In genomic region chr4:39721273-39721672, GRCh38 we compare ENCODE assay signal across 6 cellular contexts. TPM values are rescaled to one million over a fixed set of nuclear protein-coding genes. Genes with fewer than 3 reads are reported as not detected.
DNase-seq lines count a peak whose midpoint lies in the region; ATAC-seq and TF ChIP-seq lines count a peak whose summit lies in the region.
"Not testable (repeated sequence)": the region's sequence is repeated elsewhere in the genome, so short reads cannot be mapped to it uniquely, and the experiment has no call there.

No MANE protein-coding gene starts in this region.

- peaks cover 22% of the 10 kb centered on the region for H3K4me1 Mint-ChIP-seq in GM23338
- peaks cover 30% of the 10 kb centered on the region for H3K4me1 Mint-ChIP-seq in T-helper 17 cell
- peaks cover 33 to 41% of the 10 kb centered on the region in 2 donors for H3K4me1 Mint-ChIP-seq in effector memory CD8-positive, alpha-beta T cell (ENCODE audit: low read depth in 2 of 2)
- H3K4me1 Mint-ChIP-seq in memory B cell = peaks cover 26% of the 10 kb centered on the region
- peaks cover 31% of the 10 kb centered on the region for H3K4me1 Mint-ChIP-seq in osteocyte (ENCODE audit: unreplicated experiment)

- not testable (repeated sequence) for H3K27me3 Mint-ChIP-seq in GM23338 (ENCODE audit: insufficient read depth, low read depth, poor library complexity); T-helper 17 cell; effector memory CD8-positive, alpha-beta T cell; memory B cell; osteocyte (ENCODE audit: unreplicated experiment)

- H3K27ac Mint-ChIP-seq in GM23338 = peak overlapping the region; percentile 19; the same call in 1 of the 2 replicates
- peak overlapping the region; percentile 70 for H3K27ac Mint-ChIP-seq in T-helper 17 cell
- H3K27ac Mint-ChIP-seq in effector memory CD8-positive, alpha-beta T cell = peak overlapping the region; percentile 12 to 81
- H3K27ac Mint-ChIP-seq in memory B cell = peak overlapping the region; percentile 19
- not testable (repeated sequence) for H3K27ac Mint-ChIP-seq in osteocyte (ENCODE audit: unreplicated experiment)

- peaks cover 12% of the 10 kb centered on the region; the same call in 2 of the 3 replicates for H3K9me3 Mint-ChIP-seq in GM23338
- not testable (repeated sequence) for H3K9me3 Mint-ChIP-seq in effector memory CD8-positive, alpha-beta T cell; memory B cell; osteocyte (ENCODE audit: unreplicated experiment)

- not testable (repeated sequence) for H3K9me3 ChIP-seq in T-helper 17 cell (ENCODE audit: control insufficient read depth, low read length, poor library complexity, severe bottlenecking)

- not testable (repeated sequence) for H3K27me3 ChIP-seq in GM23338 (ENCODE audit: insufficient read depth)

- not testable (repeated sequence) for H3F3A ChIP-seq in GM23338 (replicated peaks; ENCODE audit: low read depth)

- H3K9me2 ChIP-seq in GM23338 (ENCODE audit: insufficient read depth) = not testable (repeated sequence)

- DNase-seq in GM23338 (ENCODE audit: low spot score); T-helper 17 cell; effector memory CD8-positive, alpha-beta T cell; memory B cell (ENCODE audit: low spot score in 2 of 2): not testable (repeated sequence)
- DNase-seq in activated effector memory CD4-positive, alpha-beta T cell treated with anti-CD3 and anti-CD28 coated beads, Interleukin-2, amount 50 U/mL, for 16 hours = peak; percentile 24
- DNase-seq in osteocyte (ENCODE audit: extremely low spot score, unreplicated experiment) = peak; percentile 53

- H3K36me3 ChIP-seq in GM23338 (ENCODE audit: insufficient read depth) = not testable (repeated sequence)

- not testable (repeated sequence) for H3K27ac ChIP-seq in GM23338 (ENCODE audit: low read depth)

- not testable (repeated sequence) for H2AFZ ChIP-seq in GM23338

- H3K79me2 ChIP-seq in GM23338 (replicated peaks; ENCODE audit: insufficient read depth) = peaks cover 100% of the 10 kb centered on the region

- H3K4me2 ChIP-seq in GM23338 = not testable (repeated sequence)

- not testable (repeated sequence) for H3K4me1 ChIP-seq in GM23338 (ENCODE audit: insufficient read depth)

- H3K4me3 Mint-ChIP-seq in GM23338; T-helper 17 cell; effector memory CD8-positive, alpha-beta T cell; memory B cell; osteocyte (ENCODE audit: unreplicated experiment): not testable (repeated sequence)

- ATAC-seq in GM23338; T-helper 17 cell; effector memory CD8-positive, alpha-beta T cell (replicated peaks); memory B cell (ENCODE audit: low read depth): not testable (repeated sequence)

- H4K20me1 ChIP-seq in GM23338 (replicated peaks; ENCODE audit: insufficient read depth) = peaks cover 76% of the 10 kb centered on the region

- peaks cover 44% of the 10 kb centered on the region for H3K36me3 Mint-ChIP-seq in GM23338 (ENCODE audit: low read depth)
- not testable (repeated sequence) for H3K36me3 Mint-ChIP-seq in T-helper 17 cell (ENCODE audit: low read depth); memory B cell; osteocyte (ENCODE audit: unreplicated experiment)
- peaks cover 22% of the 10 kb centered on the region for H3K36me3 Mint-ChIP-seq in effector memory CD8-positive, alpha-beta T cell (ENCODE audit: insufficient read depth)

- not testable (repeated sequence) for H3K4me3 ChIP-seq in GM23338

- not testable (repeated sequence) for TF ChIP-seq CTCF in GM23338 (conservative IDR thresholded peaks at IDR 0.05; ENCODE audit: low read depth in 2 of 2); osteocyte (IDR thresholded peaks at IDR 0.05)

RNA-seq across cellular contexts. Expression of gene UBE2K, which starts 23.3 kb away (rescaled TPM):
- total RNA-seq in GM23338 (2014; rRNA removed; shearing (Covaris generic)) = 97.7 and 113 TPM in 2 replicates
- 192 and 207 TPM in 2 replicates for polyA plus RNA-seq in GM23338 (2016; fragmentation: Nextera tagmentation; extraction: Ambion mirVana)
- 10 to 100 TPM; 43.4 to 49.8 TPM for total RNA-seq in T-helper 17 cell
- 70.3 and 77.3 TPM in 2 replicates for total RNA-seq in osteocyte
